9 cellular contexts compared by ENCODE assay signal in the genomic region with DNA sequence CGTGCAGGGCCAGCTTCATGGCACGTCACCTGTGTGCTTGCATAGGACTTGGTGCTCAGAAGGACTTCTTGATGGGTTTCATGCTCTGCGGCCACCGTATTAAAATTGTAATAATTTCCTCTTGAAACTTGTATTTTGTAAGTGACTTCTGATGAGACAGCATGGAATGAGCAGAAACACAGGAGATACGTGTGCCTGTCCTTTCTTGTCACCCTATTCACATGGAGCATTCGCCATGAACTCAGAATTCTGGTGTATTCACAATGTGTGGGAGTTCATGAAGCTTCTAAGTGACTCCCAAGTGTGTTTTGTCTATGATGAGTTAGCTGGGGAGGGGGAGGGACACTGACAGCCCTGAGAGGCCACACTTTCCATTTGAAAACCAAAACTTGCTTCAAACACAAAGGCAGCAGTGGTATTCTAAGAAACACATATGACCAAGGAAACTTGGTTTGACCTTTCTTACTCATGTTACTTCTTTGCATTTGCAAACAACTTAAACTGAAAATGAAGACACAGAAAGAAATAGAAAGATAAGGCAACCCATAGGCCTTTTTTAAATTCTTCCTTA.
DNase-seq lines count a peak whose midpoint lies in the region; ATAC-seq, FAIRE-seq and TF ChIP-seq lines count a peak whose summit lies in the region.
"Had no signal": no experiment of that assay in that cellular context is flagged by ENCODE, and none has a peak within 500 bp of the region (broad histone marks: within the 10 kb centered on the region; RNA-seq: fewer than 3 reads in every experiment).

No MANE protein-coding gene starts in this region.

- TF ChIP-seq CTCF in WERI-Rb-1 (IDR thresholded peaks at IDR 0.05; ENCODE audit: low read depth, low read length), result no peak

- DNase-seq in GM12891 (ENCODE audit: insufficient read length, low spot score) (peak; percentile 46), MV-4-11 (lab: John Stamatoyannopoulos, UW) (peak; percentile 20), naive B cell (no peak), DMS 273 treated with DMSO at 0.1 percent for 48 hours (lab: John Stamatoyannopoulos, UW) (no peak), foreskin melanocyte (no peak), mesenteric fat pad (ENCODE audit: low spot score) (no peak), WERI-Rb-1 (no peak)

- TF ChIP-seq POLR2A in GM12891 (IDR thresholded peaks at IDR 0.05; ENCODE audit: low read depth, low read length), result no peak

- peaks cover 56 to 79% (median 71%) of the 10 kb centered on the region in 3 donors for H3K4me1 Mint-ChIP-seq in naive B cell

- ATAC-seq in GM21576 (IDR thresholded peaks at IDR 0.05; ENCODE audit: unreplicated experiment) (peak; percentile 84), naive B cell (ENCODE audit: low read depth in 2 of 2) (no peak)

- FAIRE-seq in GM12891 (lab: Jason Lieb, UNC), result peak; percentile 76

- H3K9me3 Mint-ChIP-seq in naive B cell, result no peaks in the 10 kb centered on the region

- no peak overlapping the region for H3K27ac ChIP-seq in WERI-Rb-1

- no peaks in the 10 kb centered on the region for H3K27me3 Mint-ChIP-seq in naive B cell

- H3K27ac Mint-ChIP-seq in naive B cell, result peak overlapping the region in 5 of 6 donors; percentile 44 to 89 (median 80)

- no peaks in the 10 kb centered on the region for H3K9me3 ChIP-seq in WERI-Rb-1 (ENCODE audit: severe bottlenecking)

- peak overlapping the region in 1 of 8 donors; percentile 0 for H3K4me3 Mint-ChIP-seq in naive B cell

- no peak overlapping the region for H3K4me3 ChIP-seq in WERI-Rb-1 (ENCODE audit: low read depth, low read length)
- H3K4me3 ChIP-seq: skin epidermis had no signal

- no peaks in the 10 kb centered on the region for H3K27me3 ChIP-seq in WERI-Rb-1 (ENCODE audit: insufficient read depth, low read depth, severe bottlenecking)

- peaks cover 21 to 25% of the 10 kb centered on the region in 2 donors for H3K36me3 Mint-ChIP-seq in naive B cell

- no peaks in the 10 kb centered on the region for H3K36me3 ChIP-seq in WERI-Rb-1

TF ChIP-seq in GM12891, 5 proteins besides CTCF, POLR2A, EP300 and RAD21:
- TF ChIP-seq POLR2AphosphoS5 (IDR thresholded peaks at IDR 0.05; ENCODE audit: low read depth, low read length) (no peak), TAF1 (IDR thresholded peaks at IDR 0.05; ENCODE audit: low read depth, low read length) (no peak), PAX5 (IDR thresholded peaks at IDR 0.05; ENCODE audit: insufficient read depth, low read length, severe bottlenecking) (no peak), POU2F2 (IDR thresholded peaks at IDR 0.05; ENCODE audit: low read depth, low read length) (no peak), SPI1 (IDR thresholded peaks at IDR 0.05; ENCODE audit: low read depth, low read length) (no peak)

Comparison
In these comparisons a context has a peak if more than half of its experiments do, and no peak if none do; other contexts are left out.
1. DNase-seq: peak in GM12891 (single experiment) and MV-4-11 (single experiment); none in naive B cell (single experiment), DMS 273 treated with DMSO at 0.1 percent for 48 hours (single experiment), foreskin melanocyte (single experiment), mesenteric fat pad (single experiment) and WERI-Rb-1 (single experiment).